In the genomic region with DNA sequence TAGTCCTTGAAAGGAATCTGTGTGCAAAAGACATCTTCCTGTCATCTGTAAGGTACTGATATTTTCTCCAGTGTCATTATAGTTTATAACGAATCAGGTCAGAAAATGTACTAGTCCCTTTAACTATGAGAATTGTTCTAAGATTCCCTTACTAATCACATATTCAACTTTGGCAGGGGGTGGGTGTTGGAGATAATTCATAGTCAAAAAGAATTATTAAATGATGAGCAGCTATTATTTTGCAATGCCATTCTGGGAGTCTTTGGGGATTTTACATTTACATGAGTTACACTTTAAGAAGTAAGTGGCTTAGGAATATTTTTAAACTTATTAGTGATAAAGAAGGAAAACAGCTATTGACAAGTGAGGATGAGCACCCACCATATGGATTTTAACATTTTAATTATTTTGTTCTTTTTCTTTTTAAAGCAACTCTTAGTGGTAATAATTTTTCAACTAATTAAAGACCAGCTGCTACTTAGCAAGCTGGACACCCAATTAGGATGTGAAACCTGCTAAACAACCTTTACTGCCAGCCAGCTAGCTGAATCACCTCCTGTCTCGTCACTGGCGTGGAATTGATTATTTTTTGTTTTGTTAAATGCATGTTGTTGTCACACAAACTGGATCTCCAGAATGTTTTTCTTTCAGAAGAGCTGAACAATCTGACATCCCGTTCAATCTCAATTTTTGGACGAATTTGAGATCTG, we compare ENCODE assay signal across 1 cellular context.
TF ChIP-seq lines count a peak whose summit lies in the region.

No MANE protein-coding gene starts in this region.

TF ChIP-seq in SK-N-SH treated with all-trans-retinoic acid at 6 μM for 48 hours, 23 proteins besides CTCF, POLR2A, EP300 and RAD21 (continued from another document):
- TF ChIP-seq, protein P1, sequence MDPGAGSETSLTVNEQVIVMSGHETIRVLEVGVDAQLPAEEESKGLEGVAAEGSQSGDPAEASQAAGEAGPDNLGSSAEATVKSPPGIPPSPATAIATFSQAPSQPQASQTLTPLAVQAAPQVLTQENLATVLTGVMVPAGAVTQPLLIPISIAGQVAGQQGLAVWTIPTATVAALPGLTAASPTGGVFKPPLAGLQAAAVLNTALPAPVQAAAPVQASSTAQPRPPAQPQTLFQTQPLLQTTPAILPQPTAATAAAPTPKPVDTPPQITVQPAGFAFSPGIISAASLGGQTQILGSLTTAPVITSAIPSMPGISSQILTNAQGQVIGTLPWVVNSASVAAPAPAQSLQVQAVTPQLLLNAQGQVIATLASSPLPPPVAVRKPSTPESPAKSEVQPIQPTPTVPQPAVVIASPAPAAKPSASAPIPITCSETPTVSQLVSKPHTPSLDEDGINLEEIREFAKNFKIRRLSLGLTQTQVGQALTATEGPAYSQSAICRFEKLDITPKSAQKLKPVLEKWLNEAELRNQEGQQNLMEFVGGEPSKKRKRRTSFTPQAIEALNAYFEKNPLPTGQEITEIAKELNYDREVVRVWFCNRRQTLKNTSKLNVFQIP (CRISPR knock-in tag; IDR thresholded peaks at IDR 0.05; ENCODE audit: borderline replicate concordance, low read depth), result no peak
